In the genomic region with DNA sequence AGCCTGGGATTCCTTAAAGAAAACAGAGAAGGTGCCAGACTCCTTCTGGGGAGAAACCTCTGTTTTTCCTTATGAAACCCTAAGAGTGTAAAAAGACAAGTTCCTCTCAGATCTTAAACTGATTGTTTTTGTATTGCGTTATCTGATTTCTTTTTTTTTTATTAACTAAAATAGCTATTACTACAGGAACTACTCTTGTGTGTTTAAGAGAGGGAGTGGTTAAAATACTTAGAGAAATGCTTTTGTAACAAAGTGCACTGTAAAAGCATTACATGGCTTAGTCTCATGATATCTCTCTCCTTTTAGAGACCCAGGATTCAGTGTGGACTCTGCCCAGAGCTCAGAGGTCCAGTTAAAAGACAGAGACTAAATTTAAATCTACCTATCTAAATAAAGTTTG, we compare ENCODE assay signal across 13 cellular contexts. TPM values are rescaled to one million over a fixed set of nuclear protein-coding genes. Genes with fewer than 3 reads are reported as not detected.
DNase-seq lines count a peak whose midpoint lies in the region; ATAC-seq and TF ChIP-seq lines count a peak whose summit lies in the region.
"Had no signal": no experiment of that assay in that cellular context is flagged by ENCODE, and none has a peak within 500 bp of the region (broad histone marks: within the 10 kb centered on the region; RNA-seq: fewer than 3 reads in every experiment).

No MANE protein-coding gene starts in this region.

- WGBS in heart left ventricle, 4 donors: 37 to 44% (median 42%) methylated on average over 1 of the region's 1 CpG

- H3K27ac Mint-ChIP-seq in nephron progenitor cell: peak overlapping the region; percentile 89
- no peak overlapping the region for H3K27ac Mint-ChIP-seq in activated naive CD8-positive, alpha-beta T cell treated with anti-CD3 and anti-CD28 coated beads, Interleukin-2, amount 50 U/mL, for 24 hours
- H3K27ac Mint-ChIP-seq: activated naive CD4-positive, alpha-beta T cell treated with anti-CD3 and anti-CD28 coated beads for 36 hours; endodermal cell had no signal

- no peaks in the 10 kb centered on the region for H3K4me1 Mint-ChIP-seq in nephron progenitor cell
- peaks cover 5% of the 10 kb centered on the region for H3K4me1 Mint-ChIP-seq in activated naive CD8-positive, alpha-beta T cell treated with anti-CD3 and anti-CD28 coated beads, Interleukin-2, amount 50 U/mL, for 24 hours

- peaks cover 20% of the 10 kb centered on the region for H3K9me3 Mint-ChIP-seq in nephron progenitor cell
- H3K9me3 Mint-ChIP-seq in activated naive CD8-positive, alpha-beta T cell treated with anti-CD3 and anti-CD28 coated beads, Interleukin-2, amount 50 U/mL, for 24 hours: peaks cover 3% of the 10 kb centered on the region
- H3K9me3 Mint-ChIP-seq: activated naive CD4-positive, alpha-beta T cell treated with anti-CD3 and anti-CD28 coated beads for 36 hours had no signal

- peak overlapping the region; percentile 83 for H3K9ac ChIP-seq in adipocyte (ENCODE audit: low read length)

- TF ChIP-seq CTCF in heart left ventricle (IDR thresholded peaks at IDR 0.05): no peak
- no peak for TF ChIP-seq CTCF in nephron progenitor cell (IDR thresholded peaks at IDR 0.05)
- no peak for TF ChIP-seq CTCF in tibial artery (IDR thresholded peaks at IDR 0.05)

- H3K4me1 ChIP-seq in adipocyte (ENCODE audit: control insufficient read depth, insufficient read depth, low read length) (peaks cover 43% of the 10 kb centered on the region), heart left ventricle (peaks cover 0 to 43% (median 10%) of the 10 kb centered on the region in 12 donors), tibial artery (peaks cover 0 to 87% (median 39%) of the 10 kb centered on the region in 4 donors)

- peak overlapping the region in 11 of 12 donors; percentile 2 to 71 (median 42) for H3K27ac ChIP-seq in heart left ventricle
- H3K27ac ChIP-seq in tibial artery: peak overlapping the region; percentile 99 to 100
- H3K27ac ChIP-seq: C4-2B had no signal

- TF ChIP-seq POLR2A in heart left ventricle (IDR thresholded peaks at IDR 0.05): no peak

- H3K9me3 ChIP-seq in adipocyte (ENCODE audit: control insufficient read depth, low read length) (no peaks in the 10 kb centered on the region), heart left ventricle (no peaks in the 10 kb centered on the region), tibial artery (no peaks in the 10 kb centered on the region)

- ATAC-seq in heart left ventricle: peak in 3 of 4 donors; percentile 37 to 51 (median 48)
- no peak for ATAC-seq in activated naive CD8-positive, alpha-beta T cell treated with anti-CD3 and anti-CD28 coated beads, Interleukin-2, amount 50 U/mL, for 24 hours
- ATAC-seq in GM21423 (IDR thresholded peaks at IDR 0.05; ENCODE audit: unreplicated experiment): no peak

- intact Hi-C loops in heart left ventricle (cut with DNase I) (no loop called here), tibial artery (cut with DNase I; ENCODE audit: low total_unique reads) (no loop called here)

- H3K4me3 Mint-ChIP-seq in nephron progenitor cell: no peak overlapping the region
- no peak overlapping the region for H3K4me3 Mint-ChIP-seq in activated naive CD8-positive, alpha-beta T cell treated with anti-CD3 and anti-CD28 coated beads, Interleukin-2, amount 50 U/mL, for 24 hours
- H3K4me3 Mint-ChIP-seq: activated naive CD4-positive, alpha-beta T cell treated with anti-CD3 and anti-CD28 coated beads for 36 hours; endodermal cell had no signal

- DNase-seq in adipocyte (ENCODE audit: low read depth) (peak; percentile 54), heart left ventricle (no peak), nephron progenitor cell (no peak), tibial artery (peak in 1 of 2 donors; percentile 21), putamen (ENCODE audit: low spot score) (no peak)
- no peak for DNase-seq in activated naive CD8-positive, alpha-beta T cell treated with anti-CD3 and anti-CD28 coated beads, Interleukin-2, amount 50 U/mL, for 24 hours
- DNase-seq: activated naive CD4-positive, alpha-beta T cell treated with anti-CD3 and anti-CD28 coated beads for 36 hours; endodermal cell; left cardiac atrium; stimulated activated CD4-positive, alpha-beta T cell treated with anti-CD3 and anti-CD28 coated beads, Interleukin-15, amount 100 ng/mL, for 24 hours; upper lobe of left lung had no signal

- H3K36me3 ChIP-seq in adipocyte (ENCODE audit: control insufficient read depth, insufficient read depth, low read length, severe bottlenecking) (peaks cover 27% of the 10 kb centered on the region), heart left ventricle (peaks cover 0 to 29% (median 0%) of the 10 kb centered on the region in 9 donors), tibial artery (peaks cover 22 to 31% (median 27%) of the 10 kb centered on the region in 3 donors)
- H3K36me3 ChIP-seq: upper lobe of left lung had no signal

- peaks cover 14% of the 10 kb centered on the region for H3K36me3 Mint-ChIP-seq in nephron progenitor cell (ENCODE audit: low read depth)
- peaks cover 3% of the 10 kb centered on the region for H3K36me3 Mint-ChIP-seq in activated naive CD8-positive, alpha-beta T cell treated with anti-CD3 and anti-CD28 coated beads, Interleukin-2, amount 50 U/mL, for 24 hours (ENCODE audit: low read depth)

- H3K27me3 Mint-ChIP-seq in nephron progenitor cell (ENCODE audit: low read depth, poor library complexity): no peaks in the 10 kb centered on the region
- H3K27me3 Mint-ChIP-seq in activated naive CD8-positive, alpha-beta T cell treated with anti-CD3 and anti-CD28 coated beads, Interleukin-2, amount 50 U/mL, for 24 hours: peaks cover 30% of the 10 kb centered on the region

- H3K27me3 ChIP-seq in adipocyte (replicated peaks; ENCODE audit: control insufficient read depth, insufficient read depth, low read length): no peaks in the 10 kb centered on the region
- H3K27me3 ChIP-seq in heart left ventricle: no peaks in the 10 kb centered on the region
- H3K27me3 ChIP-seq in tibial artery: no peaks in the 10 kb centered on the region
- H3K27me3 ChIP-seq: upper lobe of left lung had no signal

- H3K4me3 ChIP-seq in adipocyte (ENCODE audit: low read length) (peak overlapping the region; percentile 62), heart left ventricle (no peak overlapping the region), tibial artery (no peak overlapping the region)
- H3K4me3 ChIP-seq: upper lobe of left lung had no signal

RNA-seq across cellular contexts. Expression of a gene that starts 15.9 kb away (rescaled TPM):
- 10 to 100 TPM; 11.9 to 95.2 (median 22.0) TPM for total RNA-seq in heart left ventricle
- 1 to 10 TPM; 5.3 to 7.3 TPM for polyA plus RNA-seq in heart left ventricle
- total RNA-seq: activated naive CD4-positive, alpha-beta T cell treated with anti-CD3 and anti-CD28 coated beads for 36 hours had no signal

Comparison
In these comparisons a context has a peak if more than half of its experiments do, and no peak if none do; other contexts are left out.
1. ATAC-seq: peak in heart left ventricle (3 of 4); none in activated naive CD8-positive, alpha-beta T cell treated with anti-CD3 and anti-CD28 coated beads, Interleukin-2, amount 50 U/mL, for 24 hours (single experiment) and GM21423 (single experiment).